In the genomic region with DNA sequence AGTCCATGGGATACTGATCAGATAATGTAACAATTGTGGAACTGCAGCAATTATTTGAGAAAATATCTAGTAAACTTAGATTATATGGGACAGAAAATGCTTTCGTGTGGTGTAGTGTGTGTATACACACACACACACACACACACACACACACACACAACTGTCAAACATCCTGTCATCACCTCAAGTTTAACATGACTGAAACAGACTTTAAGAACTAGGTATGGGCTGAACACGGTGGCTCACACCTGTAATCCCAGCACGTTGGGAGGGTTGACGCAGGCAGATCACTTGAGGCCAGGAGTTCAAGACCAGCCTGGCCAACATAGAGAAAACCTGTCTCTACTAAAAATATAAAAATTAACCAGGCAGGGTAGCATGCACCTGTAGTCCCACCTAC, we compare ENCODE assay signal across 1 cellular context.
TF ChIP-seq lines count a peak whose summit lies in the region.

No MANE protein-coding gene starts in this region.

TF ChIP-seq in K562, 482 proteins besides CTCF, POLR2A, EP300 and RAD21:
- TF ChIP-seq MEIS2 (IDR thresholded peaks at IDR 0.05; ENCODE audit: partially characterized antibody) = peak; percentile 10
- TF ChIP-seq SIN3B (IDR thresholded peaks at IDR 0.05; ENCODE audit: low read depth) = no peak
